8 cellular contexts compared by ENCODE assay signal in genomic region chr14:88791629-88792571, GRCh38. TPM values are rescaled to one million over a fixed set of nuclear protein-coding genes. Genes with fewer than 3 reads are reported as not detected.
A peak's percentile ranks its signal among the peaks of the same experiment; 100 is the strongest.
DNase-seq lines count a peak whose midpoint lies in the region; ATAC-seq and TF ChIP-seq lines count a peak whose summit lies in the region.

No MANE protein-coding gene starts in this region.

- POLR2A ChIA-PET in SK-N-SH (lab: Yijun Ruan, JAX), result interaction anchor here (0.9 to 8.0 kb wide), 11 partner anchors 34 to 242 kb away, joined by 3 to 92 read pairs (median 4); partner anchors contain the start of gene TTC8

- TF ChIP-seq RAD21 in SK-N-SH (IDR thresholded peaks at IDR 0.05; ENCODE audit: low read length), result no peak

- H3K27me3 ChIP-seq in SK-N-SH (ENCODE audit: insufficient read depth), result peaks cover 20% of the 10 kb centered on the region
- peaks cover 28% of the 10 kb centered on the region for H3K27me3 ChIP-seq in Loucy (ENCODE audit: insufficient read depth, low read length, poor library complexity, severe bottlenecking)
- H3K27me3 ChIP-seq in neutrophil, result peaks cover 67% of the 10 kb centered on the region

- H3K4me1 ChIP-seq in SK-N-SH (ENCODE audit: control insufficient read depth in 1 of 2, insufficient read depth in 2 of 2, low read depth in 1 of 2, low read length in 1 of 2) (peaks cover 0 to 2% of the 10 kb centered on the region in 2 experiments; a peak in 2 of 4 replicates), Loucy (ENCODE audit: insufficient read depth, low read length, poor library complexity, severe bottlenecking) (peaks cover 5% of the 10 kb centered on the region), neutrophil (ENCODE audit: control insufficient read depth in 1 of 2, insufficient read depth in 1 of 2, low read depth in 1 of 2, low read length in 1 of 2) (peaks cover 12 to 13% of the 10 kb centered on the region in 2 experiments)

- peak overlapping the region; percentile 59 to 62; a peak in 3 of 4 replicates for H3K4me3 ChIP-seq in SK-N-SH (ENCODE audit: low read depth in 2 of 2, low read length in 1 of 2)
- H3K4me3 ChIP-seq in Loucy (ENCODE audit: low read length, poor library complexity, severe bottlenecking), result peak overlapping the region; percentile 77
- peak overlapping the region; percentile 61 for H3K4me3 ChIP-seq in fibroblast of villous mesenchyme (ENCODE audit: low read depth, low read length)
- H3K4me3 ChIP-seq in neutrophil (ENCODE audit: low read depth in 1 of 2, low read length in 1 of 2), result peak overlapping the region; percentile 66 to 68

- H3K36me3 ChIP-seq in SK-N-SH (replicated peaks in 1 of 2; ENCODE audit: control insufficient read depth in 1 of 2, insufficient read depth in 2 of 2, low read length in 1 of 2) (no peaks in the 10 kb centered on the region), Loucy (ENCODE audit: insufficient read depth, low read length) (no peaks in the 10 kb centered on the region), neutrophil (no peaks in the 10 kb centered on the region)

- peak; percentile 43 for DNase-seq in SK-N-SH
- peak; percentile 3 for DNase-seq in activated T-cell treated with anti-CD3 and anti-CD28 coated beads for 4 hours
- DNase-seq in fibroblast of villous mesenchyme (ENCODE audit: low read depth), result no peak
- DNase-seq in superior temporal gyrus (ENCODE audit: extremely low spot score), result no peak
- no peak for DNase-seq in amniotic stem cell (lab: John Stamatoyannopoulos, UW)

- peak overlapping the region in 1 of 2 experiments; percentile 94; a peak in 2 of 4 replicates for H3K27ac ChIP-seq in SK-N-SH (ENCODE audit: low read depth in 2 of 2, low read length in 1 of 2)
- H3K27ac ChIP-seq in neutrophil, result no peak overlapping the region

- no peak for ATAC-seq in SK-N-SH treated with all-trans-retinoic acid at 6 μM for 48 hours

- CTCF ChIA-PET in SK-N-SH (lab: Yijun Ruan, JAX), result interaction anchor here (0.6 to 5.1 kb wide), 25 partner anchors 21 to 249 kb away, joined by 3 to 46 read pairs (median 4); partner anchors contain the start of gene TTC8

- H4K20me1 ChIP-seq in SK-N-SH (ENCODE audit: insufficient read depth) (peaks cover 2% of the 10 kb centered on the region; the same call in 1 of the 2 replicates), Loucy (ENCODE audit: insufficient read depth, low read length, poor library complexity, severe bottlenecking) (no peaks in the 10 kb centered on the region)

- H3K79me2 ChIP-seq in SK-N-SH (ENCODE audit: insufficient read depth), result no peaks in the 10 kb centered on the region
- no peaks in the 10 kb centered on the region for H3K79me2 ChIP-seq in Loucy (ENCODE audit: insufficient read depth, low read length)

- WGBS in SK-N-SH (ENCODE audit: low lambda C conversion rate), result 10% methylated on average over 20 of the region's 71 CpGs

- H2AFZ ChIP-seq in SK-N-SH (ENCODE audit: low read depth), result peak overlapping the region; percentile 85
- H2AFZ ChIP-seq in Loucy (ENCODE audit: low read length), result peak overlapping the region; percentile 92

- TF ChIP-seq EP300 in SK-N-SH (IDR thresholded peaks at IDR 0.05; ENCODE audit: borderline replicate concordance in 1 of 2, low read depth in 1 of 2, low read length in 1 of 2), result no peak

- H3K4me2 ChIP-seq in SK-N-SH (peak overlapping the region; percentile 82), Loucy (ENCODE audit: low read depth, low read length, poor library complexity, severe bottlenecking) (peak overlapping the region; percentile 84)

- no peak overlapping the region for H3K9ac ChIP-seq in SK-N-SH
- peak overlapping the region; percentile 29 for H3K9ac ChIP-seq in Loucy (ENCODE audit: low read depth, low read length, poor library complexity, severe bottlenecking)

- H3F3A ChIP-seq in SK-N-SH (replicated peaks; ENCODE audit: insufficient read depth), result no peaks in the 10 kb centered on the region
- H3F3A ChIP-seq in Loucy (ENCODE audit: low read depth), result no peaks in the 10 kb centered on the region

- H3K9me3 ChIP-seq in SK-N-SH (no peaks in the 10 kb centered on the region), Loucy (ENCODE audit: insufficient read depth, low read depth, low read length) (no peaks in the 10 kb centered on the region), neutrophil (no peaks in the 10 kb centered on the region)

- TF ChIP-seq CTCF in SK-N-SH (IDR thresholded peaks at IDR 0.05) (no peak), Loucy (conservative IDR thresholded peaks at IDR 0.05; ENCODE audit: low read length) (no peak), fibroblast of villous mesenchyme (IDR thresholded peaks at IDR 0.05; ENCODE audit: insufficient read depth, low read depth, low read length) (no peak), neutrophil (IDR thresholded peaks at IDR 0.05) (no peak)

- no peaks in the 10 kb centered on the region for H3K9me2 ChIP-seq in SK-N-SH
- no peaks in the 10 kb centered on the region for H3K9me2 ChIP-seq in Loucy (replicated peaks; ENCODE audit: low read depth, low read length)

TF ChIP-seq in SK-N-SH, 30 proteins besides CTCF, POLR2A, EP300 and RAD21 (continues in another document):
- TF ChIP-seq YY1 (IDR thresholded peaks at IDR 0.05; ENCODE audit: low read depth) (no peak), NFIC (IDR thresholded peaks at IDR 0.05; ENCODE audit: borderline replicate concordance) (no peak), ZBTB33 (IDR thresholded peaks at IDR 0.05; ENCODE audit: borderline replicate concordance, low read depth) (no peak), MXI1 (IDR thresholded peaks at IDR 0.05; ENCODE audit: low read depth, low read length) (no peak), USF2 (IDR thresholded peaks at IDR 0.05; ENCODE audit: borderline replicate concordance, low read depth, low read length) (no peak)

TF ChIP-seq in SK-N-SH treated with all-trans-retinoic acid at 6 μM for 48 hours, 23 proteins besides CTCF, POLR2A, EP300 and RAD21 (continues in another document):
- no peak for TF ChIP-seq CREB5 (CRISPR knock-in tag; IDR thresholded peaks at IDR 0.05; ENCODE audit: low read depth)
- TF ChIP-seq POU6F1 (CRISPR knock-in tag; IDR thresholded peaks at IDR 0.05; ENCODE audit: borderline replicate concordance, low read depth), result no peak
- TF ChIP-seq ZFP30 (CRISPR knock-in tag; IDR thresholded peaks at IDR 0.05), result no peak
- TF ChIP-seq OSR1 (CRISPR knock-in tag; IDR thresholded peaks at IDR 0.05), result no peak
- TF ChIP-seq ZC3H10 (CRISPR knock-in tag; IDR thresholded peaks at IDR 0.05), result no peak
- TF ChIP-seq ESRRG (CRISPR knock-in tag; IDR thresholded peaks at IDR 0.05), result no peak
- no peak for TF ChIP-seq SNAI2 (CRISPR knock-in tag; IDR thresholded peaks at IDR 0.05)
- TF ChIP-seq PATZ1 (CRISPR knock-in tag; IDR thresholded peaks at IDR 0.05; ENCODE audit: borderline replicate concordance), result no peak

RNA-seq across cellular contexts. Expression of gene EML5, which starts 0.9 kb away (rescaled TPM):
- 0.23 and 1.1 TPM in 2 replicates for polyA plus RNA-seq in SK-N-SH (2012; rRNA removed)
- 1.7 and 2.1 TPM in 2 replicates for polyA plus RNA-seq in SK-N-SH (2012; cell fraction: cytosol; rRNA removed)
- 1.6 and 1.9 TPM in 2 replicates for polyA plus RNA-seq in SK-N-SH (2012; cell fraction: nucleus; rRNA removed)
- total RNA-seq in fibroblast of villous mesenchyme, result 0.32 and 0.86 TPM in 2 replicates

RNA-seq across cellular contexts. Expression of gene TTC8, which starts 32.6 kb away (rescaled TPM):
- polyA plus RNA-seq in SK-N-SH (2012; rRNA removed), result 51.6 and 73.9 TPM in 2 replicates
- 62.8 and 66.2 TPM in 2 replicates for polyA plus RNA-seq in SK-N-SH (2012; cell fraction: cytosol; rRNA removed)
- polyA plus RNA-seq in SK-N-SH (2012; cell fraction: nucleus; rRNA removed), result 58.0 and 80.1 TPM in 2 replicates
- total RNA-seq in fibroblast of villous mesenchyme, result 23.8 and 28.1 TPM in 2 replicates

Comparison
In these comparisons a context has a peak if more than half of its experiments do, and no peak if none do; other contexts are left out.
1. DNase-seq: peak in SK-N-SH (single experiment) and activated T-cell treated with anti-CD3 and anti-CD28 coated beads for 4 hours (single experiment); none in fibroblast of villous mesenchyme (single experiment), superior temporal gyrus (single experiment) and amniotic stem cell (single experiment).
2. Peak in every context shown above with its lines, with median percentiles within 50 percentile points of each other: H3K4me3 ChIP-seq.